ENCODE assay signal across 8 cellular contexts in genomic region chr9:2146700-2147099, GRCh38.
A peak's percentile ranks its signal among the peaks of the same experiment; 100 is the strongest.
DNase-seq lines count a peak whose midpoint lies in the region; ATAC-seq and TF ChIP-seq lines count a peak whose summit lies in the region.
"Not testable (repeated sequence)": the region's sequence is repeated elsewhere in the genome, so short reads cannot be mapped to it uniquely, and the experiment has no call there.

No MANE protein-coding gene starts in this region.

- H3K9ac ChIP-seq in BLaER1: not testable (repeated sequence)

- CTCF ChIA-PET in activated CD4-positive, alpha-beta T cell treated with anti-CD3 and anti-CD28 coated beads for 36 hours (lab: Charles Lee): interaction anchor here (0.7 to 1.8 kb wide), 3 partner anchors 8 to 14 kb away, joined by 4 read pairs; no protein-coding TSS in a partner anchor

- H3K9me3 ChIP-seq in BLaER1: peaks cover 34% of the 10 kb centered on the region

- peaks cover 73% of the 10 kb centered on the region for H3K36me3 ChIP-seq in BLaER1

- peaks cover 10% of the 10 kb centered on the region for H3K9me3 Mint-ChIP-seq in activated CD4-positive, alpha-beta T cell treated with anti-CD3 and anti-CD28 coated beads for 36 hours (ENCODE audit: low read depth)
- H3K9me3 Mint-ChIP-seq in progenitor cell of endocrine pancreas (ENCODE audit: low read depth): not testable (repeated sequence)

- H3K4me3 Mint-ChIP-seq in activated CD4-positive, alpha-beta T cell treated with anti-CD3 and anti-CD28 coated beads for 36 hours; progenitor cell of endocrine pancreas (ENCODE audit: low read depth): not testable (repeated sequence)

- peak overlapping the region; percentile 59 for H3K4me2 ChIP-seq in BLaER1

- intact Hi-C loops in activated CD4-positive, alpha-beta T cell treated with anti-CD3 and anti-CD28 coated beads for 36 hours (cut with DNase I, micrococcal nuclease): not testable (repeated sequence)
- intact Hi-C loops in dorsolateral prefrontal cortex (cut with DNase I): loop anchor here in 1 of 2 donors (5.0 kb wide), 1 partner anchor 396 kb away; no protein-coding TSS in a partner anchor

- peaks cover 33% of the 10 kb centered on the region for H3K36me3 Mint-ChIP-seq in activated CD4-positive, alpha-beta T cell treated with anti-CD3 and anti-CD28 coated beads for 36 hours (ENCODE audit: low read depth)
- H3K36me3 Mint-ChIP-seq in progenitor cell of endocrine pancreas (ENCODE audit: insufficient read depth): not testable (repeated sequence)

- H3K27me3 Mint-ChIP-seq in activated CD4-positive, alpha-beta T cell treated with anti-CD3 and anti-CD28 coated beads for 36 hours; progenitor cell of endocrine pancreas: not testable (repeated sequence)

- not testable (repeated sequence) for H4K20me1 ChIP-seq in BLaER1

- H3K27ac Mint-ChIP-seq in activated CD4-positive, alpha-beta T cell treated with anti-CD3 and anti-CD28 coated beads for 36 hours; progenitor cell of endocrine pancreas: not testable (repeated sequence)

- ATAC-seq in activated CD4-positive, alpha-beta T cell treated with anti-CD3 and anti-CD28 coated beads for 36 hours: not testable (repeated sequence)

- peaks cover 19% of the 10 kb centered on the region for H3K4me1 ChIP-seq in BLaER1

- POLR2A ChIA-PET in activated CD4-positive, alpha-beta T cell treated with anti-CD3 and anti-CD28 coated beads for 36 hours (lab: Charles Lee): not testable (repeated sequence)

- TF ChIP-seq CTCF in GM12874 (IDR thresholded peaks at IDR 0.05; ENCODE audit: insufficient read depth, low read depth, low read length): 0 out of 2 replicates have a peak, but pooled peaks have one; percentile 29
- TF ChIP-seq CTCF in dorsolateral prefrontal cortex (IDR thresholded peaks at IDR 0.05 in 54 of 56, conservative IDR thresholded peaks at IDR 0.05 in 2 of 56; ENCODE audit: low read depth in 1 of 56, partially characterized antibody in 56 of 56): peak in 40 of 56 donors; percentile 10 to 45 (median 28)
- peak; percentile 54 for TF ChIP-seq CTCF in progenitor cell of endocrine pancreas (IDR thresholded peaks at IDR 0.05; ENCODE audit: unreplicated experiment)

- not testable (repeated sequence) for H3K27ac ChIP-seq in BLaER1, dorsolateral prefrontal cortex

- not testable (repeated sequence) for H3K27me3 ChIP-seq in BLaER1, dorsolateral prefrontal cortex

- peaks cover 27% of the 10 kb centered on the region for H3K4me1 Mint-ChIP-seq in activated CD4-positive, alpha-beta T cell treated with anti-CD3 and anti-CD28 coated beads for 36 hours
- H3K4me1 Mint-ChIP-seq in progenitor cell of endocrine pancreas (ENCODE audit: low read depth): peaks cover 10% of the 10 kb centered on the region

- H3K4me3 ChIP-seq in BLaER1, dorsolateral prefrontal cortex: not testable (repeated sequence)

- DNase-seq in NAMALWA (ENCODE audit: low spot score) (peak; percentile 57), OCI-M1 (lab: John Stamatoyannopoulos, UW) (peak; percentile 47), islet precursor cell (peak; percentile 80)
- DNase-seq in activated CD4-positive, alpha-beta T cell treated with anti-CD3 and anti-CD28 coated beads for 36 hours: peak; percentile 17
- DNase-seq in dorsolateral prefrontal cortex; progenitor cell of endocrine pancreas (ENCODE audit: low spot score, unreplicated experiment): not testable (repeated sequence)
